1 cellular context compared by ENCODE assay signal in genomic region chr2:206353685-206354084, GRCh38.
TF ChIP-seq lines count a peak whose summit lies in the region.

No MANE protein-coding gene starts in this region.

TF ChIP-seq in K562, 482 proteins besides CTCF, POLR2A, EP300 and RAD21 (continued from another document):
- TF ChIP-seq HEY1 (CRISPR knock-in tag; IDR thresholded peaks at IDR 0.05; ENCODE audit: borderline replicate concordance): no peak
- no peak for TF ChIP-seq SREBF2 (CRISPR knock-in tag; IDR thresholded peaks at IDR 0.05)
- TF ChIP-seq NBN (IDR thresholded peaks at IDR 0.05; ENCODE audit: low read depth): no peak
- TF ChIP-seq MEIS2 (IDR thresholded peaks at IDR 0.05; ENCODE audit: partially characterized antibody): no peak
- TF ChIP-seq ZNF77 (CRISPR knock-in tag; IDR thresholded peaks at IDR 0.05): no peak
- no peak for TF ChIP-seq ZNF395 (CRISPR knock-in tag; IDR thresholded peaks at IDR 0.05)
- no peak for TF ChIP-seq FOS (IDR thresholded peaks at IDR 0.05; ENCODE audit: extremely low read depth, insufficient read length)
- TF ChIP-seq YBX1 (IDR thresholded peaks at IDR 0.05): no peak
